ENCODE assay signal across 24 cellular contexts in genomic region chr3:44932271-44932670, GRCh38. TPM values are rescaled to one million over a fixed set of nuclear protein-coding genes. Genes with fewer than 3 reads are reported as not detected.
"Had no signal": no experiment of that assay in that cellular context is flagged by ENCODE, and none has a peak within 500 bp of the region (broad histone marks: within the 10 kb centered on the region; RNA-seq: fewer than 3 reads in every experiment).

No MANE protein-coding gene starts in this region.

- H3K4me3 ChIP-seq: breast epithelium, MG63, PC-9 had no signal

- H3K4me1 ChIP-seq: breast epithelium had no signal

- H3K36me3 ChIP-seq: breast epithelium, MG63 had no signal

- H3K9me3 ChIP-seq: breast epithelium, MG63 had no signal

- H3K4me3 Mint-ChIP-seq: activated CD8-positive, alpha-beta T cell treated with anti-CD3 and anti-CD28 coated beads, Interleukin-2, amount 10 ng/mL, durations not matched to agents 7 days and 5 days; T-helper 1 cell treated with Interleukin-12 subunit alpha and Interleukin-12 subunit beta and Interleukin-4 antibody, amounts not matched to agents 30 μg/mL and 1 μg/mL, for 36 hours; WTC11 had no signal

- H2AFZ ChIP-seq: PC-9 had no signal

- ATAC-seq: activated CD8-positive, alpha-beta T cell treated with anti-CD3 and anti-CD28 coated beads, Interleukin-2, amount 10 ng/mL, durations not matched to agents 7 days and 5 days; WTC11 had no signal

- H3K27me3 ChIP-seq: breast epithelium, MG63 had no signal

- H3K4me2 ChIP-seq: PC-9 had no signal

- H3K27ac ChIP-seq: breast epithelium, PC-9 had no signal

- DNase-seq: activated CD4-positive, alpha-beta T cell treated with anti-CD3 and anti-CD28 coated beads for 48 hours; activated CD4-positive, alpha-beta T cell treated with anti-CD3 and anti-CD28 coated beads, Interleukin-2, amount 50 U/mL, for 4 hours; activated CD4-positive, CD25-positive, alpha-beta regulatory T cell treated with anti-CD3 and anti-CD28 coated beads, Interleukin-2, amount 50 U/mL, for 72 hours; activated CD8-positive, alpha-beta memory T cell treated with anti-CD3 and anti-CD28 coated beads, Interleukin-2, amount 50 U/mL, for 48 hours; activated CD8-positive, alpha-beta T cell treated with anti-CD3 and anti-CD28 coated beads, Interleukin-2, amount 10 ng/mL, durations not matched to agents 7 days and 5 days; activated naive CD4-positive, alpha-beta T cell treated with anti-CD3 and anti-CD28 coated beads, Interleukin-2, amount 50 U/mL, for 16 hours; activated T-cell treated with anti-CD3 and anti-CD28 coated beads, Interleukin-2, amount 50 U/mL, for 1 hour; aorta; caudate nucleus; KG1; MG63; MV-4-11; NCI-H1092 treated with DMSO at 0.1 percent for 48 hours; NCI-H1417 treated with DMSO at 0.1 percent for 48 hours; NCI-H1694 treated with DMSO at 0.1 percent for 48 hours; NCI-H2029 treated with DMSO at 0.1 percent for 48 hours; NCI-H446; NCI-H524; PC-9; SHP77 treated with DMSO at 0.1 percent for 48 hours had no signal

- H3K27ac Mint-ChIP-seq: T-helper 1 cell treated with Interleukin-12 subunit alpha and Interleukin-12 subunit beta and Interleukin-4 antibody, amounts not matched to agents 30 μg/mL and 1 μg/mL, for 36 hours; WTC11 had no signal

- H3K9me3 Mint-ChIP-seq: T-helper 1 cell treated with Interleukin-12 subunit alpha and Interleukin-12 subunit beta and Interleukin-4 antibody, amounts not matched to agents 30 μg/mL and 1 μg/mL, for 36 hours; WTC11 had no signal

RNA-seq across cellular contexts. Expression of gene TGM4, which starts 57.9 kb away (rescaled TPM):
- total RNA-seq: activated CD8-positive, alpha-beta T cell treated with anti-CD3 and anti-CD28 coated beads, Interleukin-2, amount 10 ng/mL, durations not matched to agents 7 days and 5 days; aorta; SK-MEL-5; WTC11 had no signal
- polyA plus RNA-seq: aorta had no signal
